ENCODE assay signal across 1 cellular context in the genomic region with DNA sequence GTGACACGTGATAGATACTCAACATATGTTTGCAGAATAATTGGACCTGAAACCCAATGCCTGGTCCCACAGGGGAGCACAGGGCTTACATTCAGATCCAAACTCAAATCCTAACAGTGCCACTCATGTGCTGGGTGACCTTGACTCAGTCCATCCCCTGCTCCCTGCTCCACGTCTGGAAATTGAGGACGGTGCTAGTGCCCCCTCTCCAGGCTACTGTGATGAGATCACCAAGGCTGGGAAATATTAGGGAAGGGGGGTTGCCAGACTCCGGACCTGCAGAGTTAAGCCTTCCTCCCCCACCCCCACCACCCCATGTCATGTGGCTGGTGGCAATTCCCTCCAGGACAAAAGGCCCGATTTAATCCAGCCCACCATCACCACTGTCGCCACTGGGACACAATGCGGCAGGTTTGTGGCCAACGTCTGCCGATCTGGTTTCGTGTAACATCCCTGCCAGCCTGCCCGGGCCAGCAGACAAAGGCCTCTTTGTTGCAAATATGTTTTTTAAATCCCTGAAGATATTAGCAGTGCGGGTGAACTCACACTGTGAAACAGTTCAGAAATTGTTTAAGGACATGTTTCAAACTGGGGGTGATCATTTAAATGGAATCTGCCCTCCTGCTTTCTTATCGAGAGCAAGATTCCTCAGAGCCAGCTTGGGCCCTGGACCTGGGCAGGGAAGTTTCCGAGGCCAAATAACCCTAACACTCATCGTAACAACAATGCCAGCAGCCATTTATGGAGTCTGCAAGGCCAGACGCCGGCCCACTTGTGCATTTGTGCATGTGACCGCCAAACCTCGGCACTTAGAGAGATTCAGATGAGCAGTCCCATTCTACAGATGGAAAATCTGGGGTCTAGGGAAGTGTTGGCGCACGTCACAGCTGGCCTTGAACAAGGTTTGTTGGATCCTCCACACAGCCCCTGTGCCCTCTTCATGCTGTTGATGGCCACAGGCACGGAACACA.
TF ChIP-seq lines count a peak whose summit lies in the region.

No MANE protein-coding gene starts in this region.

TF ChIP-seq in H1, 55 proteins besides CTCF, POLR2A, EP300 and RAD21:
- TF ChIP-seq TAF7 (optimal IDR thresholded peaks at IDR 0.05; ENCODE audit: borderline replicate concordance, low read depth, low read length) (no peak), SUZ12 (IDR thresholded peaks at IDR 0.05; ENCODE audit: low read length) (no peak), CTBP2 (IDR thresholded peaks at IDR 0.05; ENCODE audit: borderline replicate concordance, insufficient read depth, insufficient read length, low read length) (no peak), CBX8 (IDR thresholded peaks at IDR 0.05; ENCODE audit: borderline replicate concordance, low read depth, low read length) (no peak), SRF (IDR thresholded peaks at IDR 0.05; ENCODE audit: low read depth, low read length) (no peak), SP1 (IDR thresholded peaks at IDR 0.05; ENCODE audit: low read depth, low read length) (no peak)
